9 cellular contexts compared by ENCODE assay signal in the genomic region with DNA sequence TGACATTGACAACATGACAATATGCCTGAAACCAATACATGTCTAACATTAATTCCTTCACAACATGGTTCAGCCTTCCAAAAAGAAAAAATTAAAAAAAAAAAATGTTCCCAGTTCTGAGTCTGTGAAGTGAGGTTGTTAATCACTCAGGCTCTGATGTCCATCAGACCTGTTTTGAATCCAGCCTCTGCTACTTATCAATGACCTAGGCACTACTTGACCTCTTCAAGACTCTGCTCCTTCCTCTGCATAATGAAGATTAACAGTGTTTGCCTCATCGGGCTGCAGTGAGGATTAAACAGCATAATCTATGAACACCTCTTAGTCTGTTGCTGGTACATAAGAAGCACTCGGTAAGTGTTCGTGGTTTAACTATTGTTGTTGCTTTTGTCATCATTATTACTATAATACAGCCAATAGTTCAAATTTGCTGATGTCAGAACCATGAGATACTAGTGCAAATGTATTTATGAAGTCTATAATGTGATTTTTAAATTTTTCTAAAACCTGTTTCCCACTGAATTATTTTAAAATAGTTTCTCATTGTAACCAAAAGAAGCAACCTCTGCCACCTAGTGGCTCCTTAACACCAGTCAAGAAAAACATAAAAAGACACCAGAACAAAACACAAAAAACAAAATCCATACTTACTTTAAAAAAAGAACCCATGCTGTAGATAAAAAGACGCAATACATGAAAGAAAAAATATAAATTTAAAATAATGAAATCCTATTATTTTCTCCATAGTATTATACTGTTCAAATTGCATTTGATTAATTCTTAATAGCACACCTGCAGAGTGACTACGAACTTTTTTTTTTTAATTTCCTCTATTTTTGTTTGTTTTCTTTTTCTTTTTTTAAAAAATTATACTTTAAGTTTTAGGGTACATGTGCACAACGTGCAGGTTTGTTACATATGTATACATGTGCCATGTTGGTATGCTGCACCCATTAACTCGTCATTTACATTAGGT. TPM values are rescaled to one million over a fixed set of nuclear protein-coding genes. Genes with fewer than 3 reads are reported as not detected.
A peak's percentile ranks its signal among the peaks of the same experiment; 100 is the strongest.
DNase-seq lines count a peak whose midpoint lies in the region; ATAC-seq and TF ChIP-seq lines count a peak whose summit lies in the region.
"Had no signal": no experiment of that assay in that cellular context is flagged by ENCODE, and none has a peak within 500 bp of the region (broad histone marks: within the 10 kb centered on the region; RNA-seq: fewer than 3 reads in every experiment).

No MANE protein-coding gene starts in this region.

- no peaks in the 10 kb centered on the region for H3K4me1 Mint-ChIP-seq in CD4-positive, alpha-beta T cell (ENCODE audit: low read depth)
- no peaks in the 10 kb centered on the region for H3K4me1 Mint-ChIP-seq in activated naive CD8-positive, alpha-beta T cell treated with anti-CD3 and anti-CD28 coated beads, Interleukin-2, amount 50 U/mL, for 24 hours
- no peaks in the 10 kb centered on the region for H3K4me1 Mint-ChIP-seq in T-helper 2 cell treated with Interferon-gamma antibody and Interleukin-4, amounts not matched to agents 5 μg/mL and 100 μg/mL, for 36 hours (ENCODE audit: low read depth)
- H3K4me1 Mint-ChIP-seq: memory B cell had no signal

- no peaks in the 10 kb centered on the region for H3K79me2 ChIP-seq in SU-DHL-6 (ENCODE audit: insufficient read depth, low read length)

- H3K27me3 ChIP-seq in CD4-positive, alpha-beta T cell (ENCODE audit: control insufficient read depth, insufficient read depth, low read length): peaks cover 4% of the 10 kb centered on the region
- H3K27me3 ChIP-seq in SU-DHL-6 (ENCODE audit: low read length): no peaks in the 10 kb centered on the region

- CTCF ChIA-PET in CD4-positive, alpha-beta T cell (lab: Charles Lee): interaction anchor here (1.4 kb wide), 1 partner anchor 9 kb away, joined by 4 read pairs; no protein-coding TSS in a partner anchor

- no peak overlapping the region for H3K27ac Mint-ChIP-seq in CD4-positive, alpha-beta T cell
- H3K27ac Mint-ChIP-seq in activated naive CD8-positive, alpha-beta T cell treated with anti-CD3 and anti-CD28 coated beads, Interleukin-2, amount 50 U/mL, for 24 hours: no peak overlapping the region
- H3K27ac Mint-ChIP-seq in T-helper 2 cell treated with Interferon-gamma antibody and Interleukin-4, amounts not matched to agents 5 μg/mL and 100 μg/mL, for 36 hours: no peak overlapping the region
- H3K27ac Mint-ChIP-seq: memory B cell had no signal

- H3K9me2 ChIP-seq in SU-DHL-6 (replicated peaks; ENCODE audit: insufficient read depth, low read length): no peaks in the 10 kb centered on the region

- H3K9me3 Mint-ChIP-seq in CD4-positive, alpha-beta T cell: no peaks in the 10 kb centered on the region
- H3K9me3 Mint-ChIP-seq in activated naive CD8-positive, alpha-beta T cell treated with anti-CD3 and anti-CD28 coated beads, Interleukin-2, amount 50 U/mL, for 24 hours: peaks cover 4% of the 10 kb centered on the region
- peaks cover 4% of the 10 kb centered on the region for H3K9me3 Mint-ChIP-seq in T-helper 2 cell treated with Interferon-gamma antibody and Interleukin-4, amounts not matched to agents 5 μg/mL and 100 μg/mL, for 36 hours

- POLR2A ChIA-PET in CD4-positive, alpha-beta T cell (lab: Charles Lee): interaction anchor here (0.5 kb wide), 1 partner anchor 19 kb away, joined by 4 read pairs; no protein-coding TSS in a partner anchor

- H3K9me3 ChIP-seq in CD4-positive, alpha-beta T cell (ENCODE audit: control insufficient read depth, low read length): no peaks in the 10 kb centered on the region
- 0 out of 2 replicates have a peak, but pooled peaks cover 3% of the 10 kb centered on the region for H3K9me3 ChIP-seq in SU-DHL-6 (ENCODE audit: insufficient read depth, low read length)

- H3K9ac ChIP-seq in SU-DHL-6 (ENCODE audit: low read length): no peak overlapping the region

- no peaks in the 10 kb centered on the region for H3K36me3 ChIP-seq in SU-DHL-6 (ENCODE audit: low read length)

- peak; percentile 3 for TF ChIP-seq CTCF in CD4-positive, alpha-beta T cell (IDR thresholded peaks at IDR 0.05)
- peak; percentile 79 for TF ChIP-seq CTCF in SU-DHL-6 (IDR thresholded peaks at IDR 0.05; ENCODE audit: insufficient read depth, low read length, poor library complexity, severe bottlenecking)

- H3K4me3 Mint-ChIP-seq in CD4-positive, alpha-beta T cell: no peak overlapping the region
- no peak overlapping the region for H3K4me3 Mint-ChIP-seq in activated naive CD8-positive, alpha-beta T cell treated with anti-CD3 and anti-CD28 coated beads, Interleukin-2, amount 50 U/mL, for 24 hours
- H3K4me3 Mint-ChIP-seq in T-helper 2 cell treated with Interferon-gamma antibody and Interleukin-4, amounts not matched to agents 5 μg/mL and 100 μg/mL, for 36 hours: no peak overlapping the region
- H3K4me3 Mint-ChIP-seq: memory B cell had no signal

- DNase-seq in CD4-positive, alpha-beta T cell: no peak
- DNase-seq in Jurkat, Clone E6-1 (ENCODE audit: low read depth, low spot score): peak; percentile 23
- DNase-seq in iris pigment epithelial cell (ENCODE audit: low read depth): peak; percentile 52
- no peak for DNase-seq in activated naive CD8-positive, alpha-beta T cell treated with anti-CD3 and anti-CD28 coated beads, Interleukin-2, amount 50 U/mL, for 24 hours
- no peak for DNase-seq in activated T-cell treated with anti-CD3 and anti-CD28 coated beads, Interleukin-2, amount 50 U/mL, for 48 hours
- no peak for DNase-seq in T-helper 2 cell treated with Interferon-gamma antibody and Interleukin-4, amounts not matched to agents 5 μg/mL and 100 μg/mL, for 36 hours (ENCODE audit: low spot score)
- no peak for DNase-seq in effector CD4-positive, alpha-beta T cell

- intact Hi-C loops in CD4-positive, alpha-beta T cell (cut with DNase I, micrococcal nuclease): no loop called here

- no peak overlapping the region for H3K4me3 ChIP-seq in Jurkat, Clone E6-1 (ENCODE audit: low read length)
- no peak overlapping the region for H3K4me3 ChIP-seq in SU-DHL-6 (ENCODE audit: insufficient read depth, low read length, poor library complexity, severe bottlenecking)

- no peaks in the 10 kb centered on the region for H4K20me1 ChIP-seq in SU-DHL-6 (ENCODE audit: low read depth, low read length)

- H3K27ac ChIP-seq in CD4-positive, alpha-beta T cell (ENCODE audit: low read depth, low read length): no peak overlapping the region
- H3K27ac ChIP-seq in SU-DHL-6 (ENCODE audit: low read depth, low read length): no peak overlapping the region

- ATAC-seq in CD4-positive, alpha-beta T cell (ENCODE audit: poor library complexity): no peak
- ATAC-seq in activated naive CD8-positive, alpha-beta T cell treated with anti-CD3 and anti-CD28 coated beads, Interleukin-2, amount 50 U/mL, for 24 hours: no peak

- H2AFZ ChIP-seq in SU-DHL-6 (ENCODE audit: low read depth, low read length, severe bottlenecking): no peak overlapping the region

- no peak overlapping the region for H3K4me2 ChIP-seq in SU-DHL-6 (ENCODE audit: low read depth, low read length, poor library complexity, severe bottlenecking)

- H3F3A ChIP-seq in SU-DHL-6 (ENCODE audit: insufficient read depth): no peaks in the 10 kb centered on the region; the same call in 1 of the 2 replicates

- H3K27me3 Mint-ChIP-seq in CD4-positive, alpha-beta T cell: no peaks in the 10 kb centered on the region
- no peaks in the 10 kb centered on the region for H3K27me3 Mint-ChIP-seq in activated naive CD8-positive, alpha-beta T cell treated with anti-CD3 and anti-CD28 coated beads, Interleukin-2, amount 50 U/mL, for 24 hours
- H3K27me3 Mint-ChIP-seq in T-helper 2 cell treated with Interferon-gamma antibody and Interleukin-4, amounts not matched to agents 5 μg/mL and 100 μg/mL, for 36 hours (ENCODE audit: low read depth): no peaks in the 10 kb centered on the region
- H3K27me3 Mint-ChIP-seq: memory B cell had no signal

- H3K36me3 Mint-ChIP-seq in CD4-positive, alpha-beta T cell (ENCODE audit: low read depth): no peaks in the 10 kb centered on the region
- H3K36me3 Mint-ChIP-seq in activated naive CD8-positive, alpha-beta T cell treated with anti-CD3 and anti-CD28 coated beads, Interleukin-2, amount 50 U/mL, for 24 hours (ENCODE audit: low read depth): no peaks in the 10 kb centered on the region
- H3K36me3 Mint-ChIP-seq in T-helper 2 cell treated with Interferon-gamma antibody and Interleukin-4, amounts not matched to agents 5 μg/mL and 100 μg/mL, for 36 hours (ENCODE audit: low read depth): no peaks in the 10 kb centered on the region

RNA-seq across cellular contexts. Expression of a gene that starts 20.3 kb away (rescaled TPM):
- total RNA-seq in CD4-positive, alpha-beta T cell: 10 to 100 TPM in 1 of 2 experiments, 1 to 10 TPM in 1; 9.5 to 11.0 TPM
- 48.1 TPM for polyA plus RNA-seq in Jurkat, Clone E6-1 (2012; ENCODE audit: insufficient read depth, insufficient read length)

Comparison
In these comparisons a context has a peak if more than half of its experiments do, and no peak if none do; other contexts are left out.
1. DNase-seq: peak in Jurkat, Clone E6-1 (single experiment) and iris pigment epithelial cell (single experiment); none in CD4-positive, alpha-beta T cell (0 of 10), activated naive CD8-positive, alpha-beta T cell treated with anti-CD3 and anti-CD28 coated beads, Interleukin-2, amount 50 U/mL, for 24 hours (single experiment), activated T-cell treated with anti-CD3 and anti-CD28 coated beads, Interleukin-2, amount 50 U/mL, for 48 hours (0 of 2), T-helper 2 cell treated with Interferon-gamma antibody and Interleukin-4, amounts not matched to agents 5 μg/mL and 100 μg/mL, for 36 hours (single experiment) and effector CD4-positive, alpha-beta T cell (single experiment).